Comparison of ENCODE assay signal across 17 cellular contexts in genomic region chr17:16972346-16972745, GRCh38. TPM values are rescaled to one million over a fixed set of nuclear protein-coding genes. Genes with fewer than 3 reads are reported as not detected.
DNase-seq lines count a peak whose midpoint lies in the region; ATAC-seq and TF ChIP-seq lines count a peak whose summit lies in the region.
"Had no signal": no experiment of that assay in that cellular context is flagged by ENCODE, and none has a peak within 500 bp of the region (broad histone marks: within the 10 kb centered on the region; RNA-seq: fewer than 3 reads in every experiment).

No MANE protein-coding gene starts in this region.

- H3K4me3 Mint-ChIP-seq in activated T-cell treated with anti-CD3 and anti-CD28 coated beads, Interleukin-2, amount 50 U/mL, for 24 hours, result no peak overlapping the region
- H3K4me3 Mint-ChIP-seq in memory B cell, result peak overlapping the region; percentile 96
- H3K4me3 Mint-ChIP-seq in endothelial cell (ENCODE audit: unreplicated experiment), result no peak overlapping the region

- peak overlapping the region; percentile 92 for H3K27ac ChIP-seq in OCI-LY1 (ENCODE audit: low read depth, low read length, poor library complexity, severe bottlenecking)
- H3K27ac ChIP-seq: 22Rv1, C4-2B had no signal

- peaks cover 88% of the 10 kb centered on the region for H3K4me1 ChIP-seq in OCI-LY1 (ENCODE audit: insufficient read depth, low read length, severe bottlenecking)

- no peaks in the 10 kb centered on the region for H3K27me3 Mint-ChIP-seq in activated T-cell treated with anti-CD3 and anti-CD28 coated beads, Interleukin-2, amount 50 U/mL, for 24 hours
- H3K27me3 Mint-ChIP-seq in memory B cell, result no peaks in the 10 kb centered on the region
- no peaks in the 10 kb centered on the region for H3K27me3 Mint-ChIP-seq in endothelial cell (ENCODE audit: unreplicated experiment)

- no peaks in the 10 kb centered on the region for H3K9me2 ChIP-seq in OCI-LY1 (ENCODE audit: low read depth, low read length)

- no peak for ATAC-seq in memory B cell (ENCODE audit: low read depth)
- no peak for ATAC-seq in GM21381 (IDR thresholded peaks at IDR 0.05; ENCODE audit: unreplicated experiment)
- no peak for ATAC-seq in GM18517 (IDR thresholded peaks at IDR 0.05; ENCODE audit: unreplicated experiment)
- ATAC-seq: HepG2 had no signal

- H3K4me2 ChIP-seq in OCI-LY1 (ENCODE audit: low read length), result peak overlapping the region; percentile 72

- peak overlapping the region; percentile 12 for H3K27ac Mint-ChIP-seq in activated T-cell treated with anti-CD3 and anti-CD28 coated beads, Interleukin-2, amount 50 U/mL, for 24 hours
- peak overlapping the region; percentile 99 for H3K27ac Mint-ChIP-seq in memory B cell
- no peak overlapping the region for H3K27ac Mint-ChIP-seq in endothelial cell (ENCODE audit: unreplicated experiment)

- H3F3A ChIP-seq in OCI-LY1 (ENCODE audit: insufficient read depth, low read length), result no peaks in the 10 kb centered on the region

- H2AFZ ChIP-seq in OCI-LY1 (ENCODE audit: low read length), result no peak overlapping the region

- peaks cover 4% of the 10 kb centered on the region; the same call in 1 of the 2 replicates for H3K79me2 ChIP-seq in OCI-LY1 (ENCODE audit: insufficient read depth, low read length)

- H3K9me3 ChIP-seq in OCI-LY1 (ENCODE audit: low read length), result no peaks in the 10 kb centered on the region

- H3K36me3 ChIP-seq in OCI-LY1 (ENCODE audit: insufficient read depth, low read length), result peaks cover 5% of the 10 kb centered on the region; the same call in 1 of the 2 replicates

- H3K9me3 Mint-ChIP-seq in activated T-cell treated with anti-CD3 and anti-CD28 coated beads, Interleukin-2, amount 50 U/mL, for 24 hours, result no peaks in the 10 kb centered on the region
- no peaks in the 10 kb centered on the region for H3K9me3 Mint-ChIP-seq in memory B cell
- no peaks in the 10 kb centered on the region for H3K9me3 Mint-ChIP-seq in endothelial cell (ENCODE audit: unreplicated experiment)

- no peaks in the 10 kb centered on the region for H4K20me1 ChIP-seq in OCI-LY1 (ENCODE audit: insufficient read depth, low read length)

- peaks cover 15% of the 10 kb centered on the region for H3K4me1 Mint-ChIP-seq in activated T-cell treated with anti-CD3 and anti-CD28 coated beads, Interleukin-2, amount 50 U/mL, for 24 hours (ENCODE audit: low read depth)
- peaks cover 65% of the 10 kb centered on the region for H3K4me1 Mint-ChIP-seq in memory B cell
- H3K4me1 Mint-ChIP-seq in endothelial cell (ENCODE audit: unreplicated experiment), result peaks cover 14% of the 10 kb centered on the region

- TF ChIP-seq CTCF in OCI-LY1 (IDR thresholded peaks at IDR 0.05; ENCODE audit: low read length) (no peak), endothelial cell (IDR thresholded peaks at IDR 0.05; ENCODE audit: unreplicated experiment) (no peak)

- no peaks in the 10 kb centered on the region for H3K36me3 Mint-ChIP-seq in activated T-cell treated with anti-CD3 and anti-CD28 coated beads, Interleukin-2, amount 50 U/mL, for 24 hours (ENCODE audit: low read depth)
- peaks cover 5% of the 10 kb centered on the region for H3K36me3 Mint-ChIP-seq in memory B cell
- H3K36me3 Mint-ChIP-seq in endothelial cell (ENCODE audit: low read depth, unreplicated experiment), result no peaks in the 10 kb centered on the region

- no peak for DNase-seq in activated T-cell treated with anti-CD3 and anti-CD28 coated beads, Interleukin-2, amount 50 U/mL, for 24 hours
- DNase-seq in activated T-cell treated with anti-CD3 and anti-CD28 coated beads for 4 hours (no peak), memory B cell (ENCODE audit: low spot score in 2 of 2) (no peak), endothelial cell (ENCODE audit: low spot score) (no peak), NCI-H1105 (lab: John Stamatoyannopoulos, UW) (no peak)
- DNase-seq: COR-L47, MV-4-11, NCI-H1436, NCI-H2029 treated with DMSO at 0.1 percent for 48 hours, NCI-H510A treated with DMSO at 0.1 percent for 48 hours, SIG-M5 had no signal

- no peaks in the 10 kb centered on the region for H3K27me3 ChIP-seq in OCI-LY1 (ENCODE audit: insufficient read depth, low read length)

- peak overlapping the region; percentile 66 for H3K9ac ChIP-seq in OCI-LY1 (ENCODE audit: low read length)

- H3K4me3 ChIP-seq in OCI-LY1 (ENCODE audit: low read depth, low read length, poor library complexity, severe bottlenecking), result peak overlapping the region; percentile 67

RNA-seq across cellular contexts. Expression of gene TNFRSF13B, which starts 0.4 kb away (rescaled TPM):
- total RNA-seq in endothelial cell (ENCODE audit: unreplicated experiment), result not detected
- total RNA-seq: HepG2 had no signal
